ENCODE assay signal across 8 cellular contexts in genomic region chr12:54032627-54033100, GRCh38. TPM values are rescaled to one million over a fixed set of nuclear protein-coding genes. Genes with fewer than 3 reads are reported as not detected.
DNase-seq lines count a peak whose midpoint lies in the region; ATAC-seq and TF ChIP-seq lines count a peak whose summit lies in the region.

Gene HOXC5, plus strand, starts transcription at chr12:54033050. Its CDS starts 73 bp downstream, at chr12:54033123.

- peaks cover 2% of the 10 kb centered on the region for H3K9me3 Mint-ChIP-seq in CD4-positive, alpha-beta T cell
- peaks cover 3% of the 10 kb centered on the region for H3K9me3 Mint-ChIP-seq in activated T-cell treated with anti-CD3 and anti-CD28 coated beads, Interleukin-2, amount 50 U/mL, for 4 hours

- peaks cover 22% of the 10 kb centered on the region for H3K4me1 Mint-ChIP-seq in CD4-positive, alpha-beta T cell (ENCODE audit: low read depth)
- peaks cover 19% of the 10 kb centered on the region for H3K4me1 Mint-ChIP-seq in activated T-cell treated with anti-CD3 and anti-CD28 coated beads, Interleukin-2, amount 50 U/mL, for 4 hours (ENCODE audit: low read depth)

- no peaks in the 10 kb centered on the region for H3K36me3 Mint-ChIP-seq in CD4-positive, alpha-beta T cell (ENCODE audit: low read depth)
- no peaks in the 10 kb centered on the region for H3K36me3 Mint-ChIP-seq in activated T-cell treated with anti-CD3 and anti-CD28 coated beads, Interleukin-2, amount 50 U/mL, for 4 hours (ENCODE audit: insufficient read depth)

- H3F3A ChIP-seq in OCI-LY1 (ENCODE audit: insufficient read depth, low read length): no peaks in the 10 kb centered on the region

- TF ChIP-seq EP300 in tibial nerve (IDR thresholded peaks at IDR 0.05): no peak

- peaks cover 98% of the 10 kb centered on the region for H3K27me3 ChIP-seq in CD4-positive, alpha-beta T cell (ENCODE audit: control insufficient read depth, insufficient read depth, low read length)
- H3K27me3 ChIP-seq in OCI-LY1 (ENCODE audit: insufficient read depth, low read length): peaks cover 4% of the 10 kb centered on the region; the same call in 1 of the 2 replicates
- H3K27me3 ChIP-seq in tibial nerve: peaks cover 0 to 49% of the 10 kb centered on the region in 2 donors

- no peaks in the 10 kb centered on the region for H3K9me2 ChIP-seq in OCI-LY1 (ENCODE audit: low read depth, low read length)

- H3K4me2 ChIP-seq in OCI-LY1 (ENCODE audit: low read length): no peak within 1 kb of the TSS

- intact Hi-C loops in CD4-positive, alpha-beta T cell (cut with DNase I, micrococcal nuclease): loop anchor here (2.0 kb wide), 1 partner anchor 158 kb away; no protein-coding TSS in a partner anchor

- H3K4me3 ChIP-seq in OCI-LY1 (ENCODE audit: low read depth, low read length, poor library complexity, severe bottlenecking): no peak within 1 kb of the TSS
- peak within 1 kb of the TSS; percentile 58 for H3K4me3 ChIP-seq in fibroblast of the aortic adventitia (ENCODE audit: low read depth, low read length)
- H3K4me3 ChIP-seq in tibial nerve: peak within 1 kb of the TSS; percentile 38 to 77 (median 49)

- H3K27ac Mint-ChIP-seq in CD4-positive, alpha-beta T cell: no peak within 1 kb of the TSS

- H3K4me3 Mint-ChIP-seq in CD4-positive, alpha-beta T cell: peak within 1 kb of the TSS; percentile 42
- peak within 1 kb of the TSS; percentile 43 for H3K4me3 Mint-ChIP-seq in activated T-cell treated with anti-CD3 and anti-CD28 coated beads, Interleukin-2, amount 50 U/mL, for 4 hours

- H3K4me1 ChIP-seq in OCI-LY1 (ENCODE audit: insufficient read depth, low read length, severe bottlenecking) (no peaks in the 10 kb centered on the region), tibial nerve (peaks cover 0 to 97% (median 16%) of the 10 kb centered on the region in 4 donors)

- peak; percentile 31 to 70 (median 46) for DNase-seq in CD4-positive, alpha-beta T cell
- DNase-seq in HS-27A (ENCODE audit: low read depth) (peak; percentile 64), fibroblast of the aortic adventitia (ENCODE audit: low read depth) (peak; percentile 79), nucleus accumbens (lab: John Stamatoyannopoulos, UW) (peak in 31 of 56 donors; percentile 1 to 57 (median 9)), tibial nerve (ENCODE audit: low spot score in 2 of 2) (peak; percentile 55 to 78)
- peak; percentile 58 for DNase-seq in activated T-cell treated with anti-CD3 and anti-CD28 coated beads, Interleukin-2, amount 50 U/mL, for 4 hours
- no peak for DNase-seq in NK-92 treated with Interleukin-12 subunit alpha and Interleukin-12 subunit beta, amount 100 ng/mL, for 24 hours (lab: John Stamatoyannopoulos, UW)

- H2AFZ ChIP-seq in OCI-LY1 (ENCODE audit: low read length): no peak within 1 kb of the TSS

- H3K27ac ChIP-seq in CD4-positive, alpha-beta T cell (ENCODE audit: low read depth, low read length): no peak within 1 kb of the TSS
- H3K27ac ChIP-seq in OCI-LY1 (ENCODE audit: low read depth, low read length, poor library complexity, severe bottlenecking): no peak within 1 kb of the TSS
- peak within 1 kb of the TSS; percentile 66 to 99 (median 82) for H3K27ac ChIP-seq in tibial nerve

- CTCF ChIA-PET in CD4-positive, alpha-beta T cell (lab: Charles Lee): interaction anchor here (0.8 to 1.8 kb wide), 13 partner anchors 10 to 175 kb away, joined by 3 to 19 read pairs (median 4); partner anchors contain the start of genes HOXC8, HOXC9 and SMUG1

- H3K9ac ChIP-seq in OCI-LY1 (ENCODE audit: low read length): no peak within 1 kb of the TSS

- no peaks in the 10 kb centered on the region for H3K36me3 ChIP-seq in OCI-LY1 (ENCODE audit: insufficient read depth, low read length)
- peaks cover 0 to 7% (median 0%) of the 10 kb centered on the region in 3 donors for H3K36me3 ChIP-seq in tibial nerve

- no peak for TF ChIP-seq POLR2A in tibial nerve (IDR thresholded peaks at IDR 0.05)

- 2 to 3% methylated on average over 12 of the region's 12 CpGs for WGBS in tibial nerve, 2 donors

- peak; percentile 63 for ATAC-seq in CD4-positive, alpha-beta T cell (ENCODE audit: poor library complexity)
- no peak for ATAC-seq in activated T-cell treated with anti-CD3 and anti-CD28 coated beads, Interleukin-2, amount 50 U/mL, for 4 hours

- TF ChIP-seq CTCF in CD4-positive, alpha-beta T cell (IDR thresholded peaks at IDR 0.05): peak; percentile 81
- TF ChIP-seq CTCF in OCI-LY1 (IDR thresholded peaks at IDR 0.05; ENCODE audit: low read length) (peak; percentile 91), fibroblast of the aortic adventitia (IDR thresholded peaks at IDR 0.05; ENCODE audit: insufficient read depth, low read length) (peak; percentile 96), tibial nerve (IDR thresholded peaks at IDR 0.05) (peak; percentile 89 to 98 (median 96))

- POLR2A ChIA-PET in CD4-positive, alpha-beta T cell (lab: Charles Lee): interaction anchor here (0.6 to 1.5 kb wide), 4 partner anchors 21 to 169 kb away, joined by 3 to 7 read pairs (median 4); partner anchors contain the start of gene SMUG1

- H3K9me3 ChIP-seq in CD4-positive, alpha-beta T cell (ENCODE audit: control insufficient read depth, low read length): peaks cover 10% of the 10 kb centered on the region
- no peaks in the 10 kb centered on the region for H3K9me3 ChIP-seq in OCI-LY1 (ENCODE audit: low read length)
- no peaks in the 10 kb centered on the region for H3K9me3 ChIP-seq in tibial nerve

- H4K20me1 ChIP-seq in OCI-LY1 (ENCODE audit: insufficient read depth, low read length): no peaks in the 10 kb centered on the region

- H3K79me2 ChIP-seq in OCI-LY1 (ENCODE audit: insufficient read depth, low read length): no peaks in the 10 kb centered on the region

- H3K27me3 Mint-ChIP-seq in CD4-positive, alpha-beta T cell: peaks cover 97% of the 10 kb centered on the region
- peaks cover 83% of the 10 kb centered on the region for H3K27me3 Mint-ChIP-seq in activated T-cell treated with anti-CD3 and anti-CD28 coated beads, Interleukin-2, amount 50 U/mL, for 4 hours (ENCODE audit: low read depth)

RNA-seq across cellular contexts. Expression of gene HOXC5, which starts in this region (rescaled TPM):
- not detected for total RNA-seq in CD4-positive, alpha-beta T cell
- total RNA-seq in activated T-cell treated with anti-CD3 and anti-CD28 coated beads, Interleukin-2, amount 50 U/mL, for 4 hours: not detected
- 0.18 and 1.8 TPM in 2 replicates for total RNA-seq in fibroblast of the aortic adventitia (ENCODE audit: low replicate concordance)
- 1 to 10 TPM; 1.4 to 2.7 (median 1.7) TPM for total RNA-seq in tibial nerve

Comparison
In these comparisons a context has a peak if more than half of its experiments do, and no peak if none do; other contexts are left out.
1. Peak in DNase-seq and ATAC-seq in CD4-positive, alpha-beta T cell; RNA of the gene not detected or under 1 TPM.
2. Peak in DNase-seq in activated T-cell treated with anti-CD3 and anti-CD28 coated beads, Interleukin-2, amount 50 U/mL, for 4 hours; RNA of the gene not detected or under 1 TPM.
3. H3K27ac ChIP-seq: peak in tibial nerve (4 of 4); none in CD4-positive, alpha-beta T cell (single experiment) and OCI-LY1 (single experiment).
4. Peak in every context shown above with its lines, with median percentiles within 50 percentile points of each other: CTCF ChIP-seq.